In genomic region chr20:24166127-24166389, GRCh38 we compare ENCODE assay signal across 14 cellular contexts.
DNase-seq lines count a peak whose midpoint lies in the region; ATAC-seq and TF ChIP-seq lines count a peak whose summit lies in the region.
"Had no signal": no experiment of that assay in that cellular context is flagged by ENCODE, and none has a peak within 500 bp of the region (broad histone marks: within the 10 kb centered on the region; RNA-seq: fewer than 3 reads in every experiment).

No MANE protein-coding gene starts in this region.

- H3K27ac ChIP-seq in VCaP, result peak overlapping the region; percentile 50
- peak overlapping the region; percentile 64 to 74 for H3K27ac ChIP-seq in uterus
- H3K27ac ChIP-seq in lower lobe of right lung, result no peak overlapping the region
- H3K27ac ChIP-seq: BLaER1 had no signal

- no peak for TF ChIP-seq POLR2A in uterus (IDR thresholded peaks at IDR 0.05)

- peak; percentile 36 for DNase-seq in NCI-H82 (lab: John Stamatoyannopoulos, UW)
- DNase-seq in NCI-H82 treated with DMSO at 0.1 percent for 48 hours (lab: John Stamatoyannopoulos, UW; ENCODE audit: unreplicated experiment), result no peak
- DNase-seq in left kidney (ENCODE audit: low read depth, low spot score), result peak; percentile 68
- DNase-seq in uterus, result peak in 1 of 2 donors; percentile 36
- no peak for DNase-seq in lower lobe of right lung
- no peak for DNase-seq in NCI-H2171 treated with DMSO at 0.1 percent for 48 hours (lab: John Stamatoyannopoulos, UW)
- DNase-seq: 8988T; AML-193; CD4-positive, CD25-positive, alpha-beta regulatory T cell; DMS53; GF-D8; H7 had no signal

- H3K27me3 ChIP-seq in uterus, result no peaks in the 10 kb centered on the region
- no peaks in the 10 kb centered on the region for H3K27me3 ChIP-seq in lower lobe of right lung (ENCODE audit: low read depth)
- H3K27me3 ChIP-seq: BLaER1 had no signal

- no peaks in the 10 kb centered on the region for H3K9me3 ChIP-seq in uterus
- H3K9me3 ChIP-seq in lower lobe of right lung, result no peaks in the 10 kb centered on the region

- H3K4me1 ChIP-seq in uterus (peaks cover 7 to 10% of the 10 kb centered on the region in 2 donors), lower lobe of right lung (no peaks in the 10 kb centered on the region)

- intact Hi-C loops in uterus (cut with DNase I; ENCODE audit: low total_unique reads) (no loop called here), lower lobe of right lung (cut with DNase I) (no loop called here)

- H3K4me3 ChIP-seq in uterus, result no peak overlapping the region
- no peak overlapping the region for H3K4me3 ChIP-seq in lower lobe of right lung
- H3K4me3 ChIP-seq: BLaER1 had no signal

- H3K36me3 ChIP-seq in uterus (no peaks in the 10 kb centered on the region), lower lobe of right lung (no peaks in the 10 kb centered on the region)
- H3K36me3 ChIP-seq: BLaER1 had no signal

- TF ChIP-seq CTCF in VCaP (conservative IDR thresholded peaks at IDR 0.05) (no peak), uterus (IDR thresholded peaks at IDR 0.05) (no peak), lower lobe of right lung (IDR thresholded peaks at IDR 0.05) (no peak)

- no peak for ATAC-seq in lower lobe of right lung

Comparison
In these comparisons a context has a peak if more than half of its experiments do, and no peak if none do; other contexts are left out.
1. DNase-seq: peak in NCI-H82 (single experiment) and left kidney (single experiment); none in NCI-H82 treated with DMSO at 0.1 percent for 48 hours (single experiment), lower lobe of right lung (single experiment) and NCI-H2171 treated with DMSO at 0.1 percent for 48 hours (single experiment).